27 cellular contexts compared by ENCODE assay signal in genomic region chr2:235802542-235802941, GRCh38.
"Had no signal": no experiment of that assay in that cellular context is flagged by ENCODE, and none has a peak within 500 bp of the region (broad histone marks: within the 10 kb centered on the region; RNA-seq: fewer than 3 reads in every experiment).

No MANE protein-coding gene starts in this region.

- H3K9me3 ChIP-seq: esophagus muscularis mucosa, gastroesophageal sphincter, heart left ventricle, left lung, mucosa of descending colon, suprapubic skin, transverse colon had no signal

- H3K9ac ChIP-seq: neural progenitor cell, parathyroid adenoma had no signal

- H3K4me3 Mint-ChIP-seq: mesothelial cell of epicardium; naive B cell; nephron; neural progenitor cell; stimulated activated naive CD8-positive, alpha-beta T cell treated with anti-CD3 and anti-CD28 coated beads, Interleukin-15, amount 100 ng/mL, for 72 hours had no signal

- H3K4me1 Mint-ChIP-seq: mesothelial cell of epicardium; naive B cell; nephron; stimulated activated naive CD8-positive, alpha-beta T cell treated with anti-CD3 and anti-CD28 coated beads, Interleukin-15, amount 100 ng/mL, for 72 hours had no signal

- ATAC-seq: foreskin keratinocyte; gastroesophageal sphincter; heart left ventricle; left cardiac atrium; left lung; mucosa of descending colon; sciatic nerve; stimulated activated naive CD8-positive, alpha-beta T cell treated with anti-CD3 and anti-CD28 coated beads, Interleukin-15, amount 100 ng/mL, for 72 hours had no signal

- H3K4me2 ChIP-seq: hepatocyte, neural progenitor cell, smooth muscle cell had no signal

- H3K27me3 Mint-ChIP-seq: progenitor cell of endocrine pancreas had no signal

- H3K27ac ChIP-seq: esophagus muscularis mucosa, foreskin keratinocyte, gastroesophageal sphincter, heart left ventricle, hepatocyte, left lung, neural progenitor cell, parathyroid adenoma, suprapubic skin, transverse colon had no signal

- DNase-seq: cortex of kidney; effector CD8-positive, alpha-beta T cell; foreskin keratinocyte; heart left ventricle; left cardiac atrium; left lung; mucosa of descending colon; naive B cell; stimulated activated CD4-positive, alpha-beta T cell treated with anti-CD3 and anti-CD28 coated beads, Interleukin-12 subunit alpha, Interleukin-12 subunit beta, amount 100 ng/mL, for 4 hours; stimulated activated CD4-positive, alpha-beta T cell treated with anti-CD3 and anti-CD28 coated beads, Interleukin-1b, Interleukin-23, amount 100 ng/mL, for 48 hours; stimulated activated CD4-positive, alpha-beta T cell treated with anti-CD3 and anti-CD28 coated beads, Interleukin-4, amount 100 ng/mL, for 1 hour; stimulated activated CD8-positive, alpha-beta memory T cell treated with anti-CD3 and anti-CD28 coated beads, Interleukin-4, amount 100 ng/mL, for 48 hours; stimulated activated naive CD4-positive, alpha-beta T cell; stimulated activated naive CD8-positive, alpha-beta T cell treated with anti-CD3 and anti-CD28 coated beads, Interleukin-15, amount 100 ng/mL, for 72 hours; transverse colon had no signal

- H3K4me1 ChIP-seq: foreskin keratinocyte, heart left ventricle, left lung, parathyroid adenoma, suprapubic skin, transverse colon had no signal

- H3K27me3 ChIP-seq: esophagus muscularis mucosa, foreskin keratinocyte, gastroesophageal sphincter, heart left ventricle, hepatocyte, left lung, neural progenitor cell, suprapubic skin, transverse colon had no signal

- H3K27ac Mint-ChIP-seq: mesothelial cell of epicardium; nephron; neural progenitor cell; progenitor cell of endocrine pancreas; stimulated activated naive CD8-positive, alpha-beta T cell treated with anti-CD3 and anti-CD28 coated beads, Interleukin-15, amount 100 ng/mL, for 72 hours had no signal

- H3K4me3 ChIP-seq: esophagus muscularis mucosa, gastroesophageal sphincter, heart left ventricle, hepatocyte, left lung, mucosa of descending colon, neural progenitor cell, smooth muscle cell, suprapubic skin, transverse colon had no signal

- FAIRE-seq: endothelial cell of umbilical vein had no signal

- H3K9me3 Mint-ChIP-seq: mesothelial cell of epicardium; naive B cell; nephron; stimulated activated naive CD8-positive, alpha-beta T cell treated with anti-CD3 and anti-CD28 coated beads, Interleukin-15, amount 100 ng/mL, for 72 hours had no signal

- H3K36me3 Mint-ChIP-seq: naive B cell had no signal

- H2AFZ ChIP-seq: hepatocyte, neural progenitor cell, parathyroid adenoma had no signal
